Comparison of ENCODE assay signal across 1 cellular context in genomic region chr2:120669121-120669952, GRCh38.
TF ChIP-seq lines count a peak whose summit lies in the region.

No MANE protein-coding gene starts in this region.

TF ChIP-seq in HepG2, 621 proteins besides CTCF, POLR2A, EP300 and RAD21 (continued from another document and continues in another):
- TF ChIP-seq GFI1 (CRISPR knock-in tag; IDR thresholded peaks at IDR 0.05; ENCODE audit: borderline replicate concordance) (no peak), SAFB2 (CRISPR knock-in tag; IDR thresholded peaks at IDR 0.05; ENCODE audit: borderline replicate concordance, low read depth) (no peak), KLF16 (CRISPR knock-in tag; IDR thresholded peaks at IDR 0.05) (peak in 1 of 2 experiments; percentile 58; a peak in 1 of 4 replicates), ZNF563 (CRISPR knock-in tag; IDR thresholded peaks at IDR 0.05) (no peak), MED13 (CRISPR knock-in tag; IDR thresholded peaks at IDR 0.05) (no peak), MEF2D (CRISPR knock-in tag; IDR thresholded peaks at IDR 0.05) (0 out of 2 replicates have a peak, but pooled peaks have one; percentile 24), E2F5 (CRISPR knock-in tag; conservative IDR thresholded peaks at IDR 0.05) (0 out of 2 replicates have a peak, but pooled peaks have one; percentile 35), PLRG1 (conservative IDR thresholded peaks at IDR 0.05) (no peak), HMGA1 (CRISPR knock-in tag; conservative IDR thresholded peaks at IDR 0.05) (no peak), MZF1 (CRISPR knock-in tag; IDR thresholded peaks at IDR 0.05; ENCODE audit: borderline replicate concordance) (no peak), ZNF207 (IDR thresholded peaks at IDR 0.05; ENCODE audit: borderline replicate concordance) (no peak), ZBTB33 (CRISPR knock-in tag; IDR thresholded peaks at IDR 0.05) (no peak; the same call in 1 of the 2 replicates), ZNF75D (CRISPR knock-in tag; IDR thresholded peaks at IDR 0.05; ENCODE audit: borderline replicate concordance) (no peak), ZNF552 (CRISPR knock-in tag; IDR thresholded peaks at IDR 0.05; ENCODE audit: borderline replicate concordance) (no peak), THAP11 (CRISPR knock-in tag; IDR thresholded peaks at IDR 0.05) (peak; percentile 63), PHF20 (CRISPR knock-in tag; IDR thresholded peaks at IDR 0.05) (0 out of 2 replicates have a peak, but pooled peaks have one; percentile 19), GABPA (IDR thresholded peaks at IDR 0.05; ENCODE audit: low read depth, low read length) (no peak), GABPA (CRISPR knock-in tag; IDR thresholded peaks at IDR 0.05; ENCODE audit: low read depth) (no peak), GTF3A (CRISPR knock-in tag; conservative IDR thresholded peaks at IDR 0.05) (no peak), ZNF382 (CRISPR knock-in tag; IDR thresholded peaks at IDR 0.05; ENCODE audit: borderline replicate concordance) (no peak), ZNF569 (CRISPR knock-in tag; IDR thresholded peaks at IDR 0.05; ENCODE audit: borderline replicate concordance) (no peak), HCFC1 (IDR thresholded peaks at IDR 0.05; ENCODE audit: low read depth, low read length) (no peak), ZNF724P (CRISPR knock-in tag; IDR thresholded peaks at IDR 0.05; ENCODE audit: borderline replicate concordance) (0 out of 2 replicates have a peak, but pooled peaks have one; percentile 50), ZNF674 (CRISPR knock-in tag; IDR thresholded peaks at IDR 0.05; ENCODE audit: low read depth) (no peak), TCF7 (IDR thresholded peaks at IDR 0.05; ENCODE audit: low read depth) (peak; percentile 18; the same call in 1 of the 2 replicates), ZBTB1 (CRISPR knock-in tag; IDR thresholded peaks at IDR 0.05; ENCODE audit: borderline replicate concordance) (no peak), ETS1 (CRISPR knock-in tag; IDR thresholded peaks at IDR 0.05) (no peak), ZNF564 (CRISPR knock-in tag; IDR thresholded peaks at IDR 0.05) (no peak), MAF1 (CRISPR knock-in tag; IDR thresholded peaks at IDR 0.05; ENCODE audit: borderline replicate concordance) (no peak), ZKSCAN5 (CRISPR knock-in tag; IDR thresholded peaks at IDR 0.05) (no peak), KLF9 (CRISPR knock-in tag; IDR thresholded peaks at IDR 0.05; ENCODE audit: low read depth) (no peak), ZNF816 (CRISPR knock-in tag; IDR thresholded peaks at IDR 0.05; ENCODE audit: borderline replicate concordance) (no peak), REPIN1 (CRISPR knock-in tag; IDR thresholded peaks at IDR 0.05; ENCODE audit: borderline replicate concordance, low read depth) (no peak), REXO4 (CRISPR knock-in tag; IDR thresholded peaks at IDR 0.05; ENCODE audit: borderline replicate concordance) (no peak), ISX (CRISPR knock-in tag; conservative IDR thresholded peaks at IDR 0.05) (no peak), PRDM10 (CRISPR knock-in tag; IDR thresholded peaks at IDR 0.05; ENCODE audit: low read depth) (no peak), CENPX (CRISPR knock-in tag; IDR thresholded peaks at IDR 0.05) (0 out of 2 replicates have a peak, but pooled peaks have one; percentile 22), RFX5 (IDR thresholded peaks at IDR 0.05; ENCODE audit: low read depth, low read length) (no peak), ZNF317 (CRISPR knock-in tag; IDR thresholded peaks at IDR 0.05) (no peak), RELA (CRISPR knock-in tag; IDR thresholded peaks at IDR 0.05) (no peak), RNF2 (conservative IDR thresholded peaks at IDR 0.05; ENCODE audit: low read depth) (no peak), ZNF431 (CRISPR knock-in tag; IDR thresholded peaks at IDR 0.05; ENCODE audit: borderline replicate concordance, low read depth) (peak; percentile 60; the same call in 1 of the 2 replicates), KLF11 (CRISPR knock-in tag; IDR thresholded peaks at IDR 0.05) (no peak), IKZF4 (CRISPR knock-in tag; IDR thresholded peaks at IDR 0.05; ENCODE audit: borderline replicate concordance, low read depth, not compliant biosample characterization) (no peak), SKI (IDR thresholded peaks at IDR 0.05; ENCODE audit: partially characterized antibody) (peak; percentile 14), NCOA1 (CRISPR knock-in tag; IDR thresholded peaks at IDR 0.05) (no peak), HMG20B (CRISPR knock-in tag; conservative IDR thresholded peaks at IDR 0.05) (no peak), FOXA1 (IDR thresholded peaks at IDR 0.05) (no peak), FOXA1 (CRISPR knock-in tag; IDR thresholded peaks at IDR 0.05) (peak; percentile 52; the same call in 1 of the 2 replicates)
- TF ChIP-seq, protein P1, sequence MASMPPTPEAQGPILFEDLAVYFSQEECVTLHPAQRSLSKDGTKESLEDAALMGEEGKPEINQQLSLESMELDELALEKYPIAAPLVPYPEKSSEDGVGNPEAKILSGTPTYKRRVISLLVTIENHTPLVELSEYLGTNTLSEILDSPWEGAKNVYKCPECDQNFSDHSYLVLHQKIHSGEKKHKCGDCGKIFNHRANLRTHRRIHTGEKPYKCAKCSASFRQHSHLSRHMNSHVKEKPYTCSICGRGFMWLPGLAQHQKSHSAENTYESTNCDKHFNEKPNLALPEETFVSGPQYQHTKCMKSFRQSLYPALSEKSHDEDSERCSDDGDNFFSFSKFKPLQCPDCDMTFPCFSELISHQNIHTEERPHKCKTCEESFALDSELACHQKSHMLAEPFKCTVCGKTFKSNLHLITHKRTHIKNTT (CRISPR knock-in tag; IDR thresholded peaks at IDR 0.05): no peak
- TF ChIP-seq, protein P2, sequence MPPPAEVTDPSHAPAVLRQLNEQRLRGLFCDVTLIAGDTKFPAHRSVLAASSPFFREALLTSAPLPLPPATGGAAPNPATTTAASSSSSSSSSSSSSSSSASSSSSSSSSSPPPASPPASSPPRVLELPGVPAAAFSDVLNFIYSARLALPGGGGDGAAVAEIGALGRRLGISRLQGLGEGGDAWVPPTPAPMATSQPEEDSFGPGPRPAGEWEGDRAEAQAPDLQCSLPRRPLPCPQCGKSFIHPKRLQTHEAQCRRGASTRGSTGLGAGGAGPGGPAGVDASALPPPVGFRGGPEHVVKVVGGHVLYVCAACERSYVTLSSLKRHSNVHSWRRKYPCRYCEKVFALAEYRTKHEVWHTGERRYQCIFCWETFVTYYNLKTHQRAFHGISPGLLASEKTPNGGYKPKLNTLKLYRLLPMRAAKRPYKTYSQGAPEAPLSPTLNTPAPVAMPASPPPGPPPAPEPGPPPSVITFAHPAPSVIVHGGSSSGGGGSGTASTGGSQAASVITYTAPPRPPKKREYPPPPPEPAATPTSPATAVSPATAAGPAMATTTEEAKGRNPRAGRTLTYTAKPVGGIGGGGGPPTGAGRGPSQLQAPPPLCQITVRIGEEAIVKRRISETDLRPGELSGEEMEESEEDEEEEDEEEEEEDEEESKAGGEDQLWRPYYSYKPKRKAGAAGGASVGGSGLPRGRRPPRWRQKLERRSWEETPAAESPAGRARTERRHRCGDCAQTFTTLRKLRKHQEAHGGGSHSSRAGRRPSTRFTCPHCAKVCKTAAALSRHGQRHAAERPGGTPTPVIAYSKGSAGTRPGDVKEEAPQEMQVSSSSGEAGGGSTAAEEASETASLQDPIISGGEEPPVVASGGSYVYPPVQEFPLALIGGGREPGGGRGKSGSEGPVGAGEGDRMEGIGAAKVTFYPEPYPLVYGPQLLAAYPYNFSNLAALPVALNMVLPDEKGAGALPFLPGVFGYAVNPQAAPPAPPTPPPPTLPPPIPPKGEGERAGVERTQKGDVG (CRISPR knock-in tag; IDR thresholded peaks at IDR 0.05; ENCODE audit: borderline replicate concordance): no peak
- TF ChIP-seq, protein P3, sequence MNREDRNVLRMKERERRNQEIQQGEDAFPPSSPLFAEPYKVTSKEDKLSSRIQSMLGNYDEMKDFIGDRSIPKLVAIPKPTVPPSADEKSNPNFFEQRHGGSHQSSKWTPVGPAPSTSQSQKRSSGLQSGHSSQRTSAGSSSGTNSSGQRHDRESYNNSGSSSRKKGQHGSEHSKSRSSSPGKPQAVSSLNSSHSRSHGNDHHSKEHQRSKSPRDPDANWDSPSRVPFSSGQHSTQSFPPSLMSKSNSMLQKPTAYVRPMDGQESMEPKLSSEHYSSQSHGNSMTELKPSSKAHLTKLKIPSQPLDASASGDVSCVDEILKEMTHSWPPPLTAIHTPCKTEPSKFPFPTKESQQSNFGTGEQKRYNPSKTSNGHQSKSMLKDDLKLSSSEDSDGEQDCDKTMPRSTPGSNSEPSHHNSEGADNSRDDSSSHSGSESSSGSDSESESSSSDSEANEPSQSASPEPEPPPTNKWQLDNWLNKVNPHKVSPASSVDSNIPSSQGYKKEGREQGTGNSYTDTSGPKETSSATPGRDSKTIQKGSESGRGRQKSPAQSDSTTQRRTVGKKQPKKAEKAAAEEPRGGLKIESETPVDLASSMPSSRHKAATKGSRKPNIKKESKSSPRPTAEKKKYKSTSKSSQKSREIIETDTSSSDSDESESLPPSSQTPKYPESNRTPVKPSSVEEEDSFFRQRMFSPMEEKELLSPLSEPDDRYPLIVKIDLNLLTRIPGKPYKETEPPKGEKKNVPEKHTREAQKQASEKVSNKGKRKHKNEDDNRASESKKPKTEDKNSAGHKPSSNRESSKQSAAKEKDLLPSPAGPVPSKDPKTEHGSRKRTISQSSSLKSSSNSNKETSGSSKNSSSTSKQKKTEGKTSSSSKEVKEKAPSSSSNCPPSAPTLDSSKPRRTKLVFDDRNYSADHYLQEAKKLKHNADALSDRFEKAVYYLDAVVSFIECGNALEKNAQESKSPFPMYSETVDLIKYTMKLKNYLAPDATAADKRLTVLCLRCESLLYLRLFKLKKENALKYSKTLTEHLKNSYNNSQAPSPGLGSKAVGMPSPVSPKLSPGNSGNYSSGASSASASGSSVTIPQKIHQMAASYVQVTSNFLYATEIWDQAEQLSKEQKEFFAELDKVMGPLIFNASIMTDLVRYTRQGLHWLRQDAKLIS (CRISPR knock-in tag; IDR thresholded peaks at IDR 0.05): no peak
- TF ChIP-seq, protein P4, sequence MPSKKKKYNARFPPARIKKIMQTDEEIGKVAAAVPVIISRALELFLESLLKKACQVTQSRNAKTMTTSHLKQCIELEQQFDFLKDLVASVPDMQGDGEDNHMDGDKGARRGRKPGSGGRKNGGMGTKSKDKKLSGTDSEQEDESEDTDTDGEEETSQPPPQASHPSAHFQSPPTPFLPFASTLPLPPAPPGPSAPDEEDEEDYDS (CRISPR knock-in tag; IDR thresholded peaks at IDR 0.05): no peak; the same call in 1 of the 2 replicates
